11 cellular contexts compared by ENCODE assay signal in genomic region chr10:77392236-77392721, GRCh38.
DNase-seq lines count a peak whose midpoint lies in the region; ATAC-seq, FAIRE-seq and TF ChIP-seq lines count a peak whose summit lies in the region.
"Had no signal": no experiment of that assay in that cellular context is flagged by ENCODE, and none has a peak within 500 bp of the region (broad histone marks: within the 10 kb centered on the region; RNA-seq: fewer than 3 reads in every experiment).

No MANE protein-coding gene starts in this region.

- 94% methylated on average over 2 of the region's 2 CpGs; no CpG with 5 or more reads in 1 of the 2 experiments for WGBS in mesodermal cell (ENCODE audit: insufficient coverage in 2 of 2), 2 experiments

- TF ChIP-seq CTCF in AG04450 (IDR thresholded peaks at IDR 0.05; ENCODE audit: low read depth, low read length) (no peak), bronchial epithelial cell (IDR thresholded peaks at IDR 0.05; ENCODE audit: insufficient read depth, low read length, severe bottlenecking) (no peak)

- H3K4me3 Mint-ChIP-seq in CD8-positive, alpha-beta memory T cell: no peak overlapping the region
- no peak overlapping the region for H3K4me3 Mint-ChIP-seq in T-helper 2 cell treated with Interferon-gamma antibody and Interleukin-4, amounts not matched to agents 5 μg/mL and 100 μg/mL, for 36 hours
- H3K4me3 Mint-ChIP-seq: naive thymus-derived CD8-positive, alpha-beta T cell had no signal

- H3K4me1 Mint-ChIP-seq in CD8-positive, alpha-beta memory T cell: peaks cover 0 to 4% (median 0%) of the 10 kb centered on the region in 3 donors
- no peaks in the 10 kb centered on the region for H3K4me1 Mint-ChIP-seq in T-helper 2 cell treated with Interferon-gamma antibody and Interleukin-4, amounts not matched to agents 5 μg/mL and 100 μg/mL, for 36 hours (ENCODE audit: low read depth)

- H3K9me3 ChIP-seq in AG04450 (ENCODE audit: control insufficient read depth, insufficient read depth, low read length): no peaks in the 10 kb centered on the region
- H3K9me3 ChIP-seq in mesodermal cell (ENCODE audit: control insufficient read depth, low read length): no peaks in the 10 kb centered on the region
- no peaks in the 10 kb centered on the region for H3K9me3 ChIP-seq in CD8-positive, alpha-beta memory T cell (ENCODE audit: low read length)
- H3K9me3 ChIP-seq: heart left ventricle had no signal

- H3K27me3 Mint-ChIP-seq in CD8-positive, alpha-beta memory T cell: peaks cover 0 to 2% of the 10 kb centered on the region in 2 donors
- peaks cover 4% of the 10 kb centered on the region for H3K27me3 Mint-ChIP-seq in T-helper 2 cell treated with Interferon-gamma antibody and Interleukin-4, amounts not matched to agents 5 μg/mL and 100 μg/mL, for 36 hours (ENCODE audit: low read depth)
- H3K27me3 Mint-ChIP-seq: naive thymus-derived CD8-positive, alpha-beta T cell had no signal

- FAIRE-seq in bronchial epithelial cell (lab: Jason Lieb, UNC): no peak

- H3K27me3 ChIP-seq in AG04450 (ENCODE audit: control insufficient read depth, insufficient read depth, low read length) (no peaks in the 10 kb centered on the region), bronchial epithelial cell (ENCODE audit: control insufficient read depth, insufficient read depth, low read length) (no peaks in the 10 kb centered on the region)
- no peaks in the 10 kb centered on the region for H3K27me3 ChIP-seq in CD8-positive, alpha-beta memory T cell (ENCODE audit: insufficient read depth, low read length, poor library complexity, severe bottlenecking)

- H3K4me3 ChIP-seq in AG04450 (ENCODE audit: low read depth, low read length): no peak overlapping the region
- H3K4me3 ChIP-seq in bronchial epithelial cell (ENCODE audit: low read depth, low read length): no peak overlapping the region
- H3K4me3 ChIP-seq in mesodermal cell (ENCODE audit: extremely low read depth, insufficient read depth, low read length, poor library complexity, severe bottlenecking): no peak overlapping the region
- H3K4me3 ChIP-seq in CD8-positive, alpha-beta memory T cell (ENCODE audit: low read length): no peak overlapping the region
- H3K4me3 ChIP-seq: heart left ventricle had no signal

- CTCF ChIA-PET in AG04450 (lab: Charles Lee): interaction anchor here (0.7 to 5.3 kb wide), 27 partner anchors 9 to 534 kb away, joined by 3 to 54 read pairs (median 4); partner anchors contain the start of gene DLG5
- CTCF ChIA-PET in CD8-positive, alpha-beta memory T cell (lab: Charles Lee): interaction anchor here (1.1 kb wide), 2 partner anchors 8 to 10 kb away, joined by 3 read pairs; no protein-coding TSS in a partner anchor

- H3K27ac ChIP-seq in AG04450 (ENCODE audit: low read depth, low read length) (peak overlapping the region; percentile 78), mesodermal cell (ENCODE audit: low read depth, low read length, severe bottlenecking) (peak overlapping the region; percentile 71)
- no peak overlapping the region for H3K27ac ChIP-seq in CD8-positive, alpha-beta memory T cell (ENCODE audit: low read depth, low read length)

- no peaks in the 10 kb centered on the region for H3K36me3 ChIP-seq in bronchial epithelial cell (ENCODE audit: control insufficient read depth, insufficient read depth, low read length)
- no peaks in the 10 kb centered on the region for H3K36me3 ChIP-seq in mesodermal cell (ENCODE audit: control insufficient read depth, insufficient read depth, low read length)
- H3K36me3 ChIP-seq in CD8-positive, alpha-beta memory T cell (ENCODE audit: insufficient read depth, low read length): no peaks in the 10 kb centered on the region
- H3K36me3 ChIP-seq: heart left ventricle had no signal

- no peaks in the 10 kb centered on the region for H3K9me3 Mint-ChIP-seq in CD8-positive, alpha-beta memory T cell
- no peaks in the 10 kb centered on the region for H3K9me3 Mint-ChIP-seq in T-helper 2 cell treated with Interferon-gamma antibody and Interleukin-4, amounts not matched to agents 5 μg/mL and 100 μg/mL, for 36 hours
- H3K9me3 Mint-ChIP-seq: naive thymus-derived CD8-positive, alpha-beta T cell had no signal

- H3K27ac Mint-ChIP-seq in CD8-positive, alpha-beta memory T cell: no peak overlapping the region
- H3K27ac Mint-ChIP-seq in T-helper 2 cell treated with Interferon-gamma antibody and Interleukin-4, amounts not matched to agents 5 μg/mL and 100 μg/mL, for 36 hours: no peak overlapping the region

- POLR2A ChIA-PET in AG04450 (lab: Yijun Ruan, JAX): interaction anchor here (0.6 to 1.3 kb wide), 6 partner anchors 14 to 213 kb away, joined by 3 to 8 read pairs (median 4); no protein-coding TSS in a partner anchor
- POLR2A ChIA-PET in CD8-positive, alpha-beta memory T cell (lab: Charles Lee): no interaction called here

- ATAC-seq in HG02610 (IDR thresholded peaks at IDR 0.05; ENCODE audit: unreplicated experiment): no peak
- ATAC-seq in GM18861 (IDR thresholded peaks at IDR 0.05; ENCODE audit: unreplicated experiment): no peak
- ATAC-seq: naive thymus-derived CD8-positive, alpha-beta T cell had no signal

- no peak for DNase-seq in AG04450 (ENCODE audit: low read depth, low spot score)
- peak; percentile 57 for DNase-seq in HS-27A (ENCODE audit: low read depth)
- DNase-seq in bronchial epithelial cell (ENCODE audit: low read depth): peak; percentile 66
- DNase-seq in CD8-positive, alpha-beta memory T cell: no peak
- DNase-seq in T-helper 2 cell treated with Interferon-gamma antibody and Interleukin-4, amounts not matched to agents 5 μg/mL and 100 μg/mL, for 36 hours (ENCODE audit: low spot score): no peak
- DNase-seq: activated CD4-positive, CD25-positive, alpha-beta regulatory T cell treated with anti-CD3 and anti-CD28 coated beads, Interleukin-2, amount 50 U/mL, for 72 hours; naive thymus-derived CD8-positive, alpha-beta T cell had no signal

- peaks cover 57% of the 10 kb centered on the region for H3K4me1 ChIP-seq in mesodermal cell (ENCODE audit: control insufficient read depth, insufficient read depth, low read length, poor library complexity, severe bottlenecking)
- no peaks in the 10 kb centered on the region for H3K4me1 ChIP-seq in CD8-positive, alpha-beta memory T cell (ENCODE audit: insufficient read depth, low read length)

- no peaks in the 10 kb centered on the region for H3K36me3 Mint-ChIP-seq in CD8-positive, alpha-beta memory T cell
- H3K36me3 Mint-ChIP-seq in T-helper 2 cell treated with Interferon-gamma antibody and Interleukin-4, amounts not matched to agents 5 μg/mL and 100 μg/mL, for 36 hours (ENCODE audit: low read depth): no peaks in the 10 kb centered on the region
- H3K36me3 Mint-ChIP-seq: naive thymus-derived CD8-positive, alpha-beta T cell had no signal

Comparison
In these comparisons a context has a peak if more than half of its experiments do, and no peak if none do; other contexts are left out.
1. DNase-seq: peak in HS-27A (single experiment) and bronchial epithelial cell (single experiment); none in AG04450 (single experiment), CD8-positive, alpha-beta memory T cell (0 of 5) and T-helper 2 cell treated with Interferon-gamma antibody and Interleukin-4, amounts not matched to agents 5 μg/mL and 100 μg/mL, for 36 hours (single experiment).